Comparison of ENCODE assay signal across 11 cellular contexts in genomic region chr2:222878877-222879601, GRCh38. TPM values are rescaled to one million over a fixed set of nuclear protein-coding genes. Genes with fewer than 3 reads are reported as not detected.
DNase-seq lines count a peak whose midpoint lies in the region; ATAC-seq and TF ChIP-seq lines count a peak whose summit lies in the region.
"Had no signal": no experiment of that assay in that cellular context is flagged by ENCODE, and none has a peak within 500 bp of the region (broad histone marks: within the 10 kb centered on the region; RNA-seq: fewer than 3 reads in every experiment).

No MANE protein-coding gene starts in this region.

- intact Hi-C loops in Panc1 (cut with micrococcal nuclease; ENCODE audit: unreplicated experiment) = no loop called here
- intact Hi-C loops in head of caudate nucleus (cut with DNase I) = no loop called here

- H3K36me3 Mint-ChIP-seq in endodermal cell (ENCODE audit: low read depth) (peaks cover 6% of the 10 kb centered on the region), osteocyte (ENCODE audit: unreplicated experiment) (no peaks in the 10 kb centered on the region)
- peaks cover 10% of the 10 kb centered on the region for H3K36me3 Mint-ChIP-seq in effector memory CD8-positive, alpha-beta T cell (ENCODE audit: insufficient read depth)

- H4K20me1 ChIP-seq in GM23248 (ENCODE audit: insufficient read depth) = peaks cover 17% of the 10 kb centered on the region; the same call in 1 of the 2 replicates

- CTCF ChIA-PET in Panc1 (lab: Charles Lee) = no interaction called here

- peaks cover 10% of the 10 kb centered on the region for H3K9me3 Mint-ChIP-seq in endodermal cell
- no peaks in the 10 kb centered on the region for H3K9me3 Mint-ChIP-seq in osteocyte (ENCODE audit: unreplicated experiment)
- H3K9me3 Mint-ChIP-seq in effector memory CD8-positive, alpha-beta T cell = no peaks in the 10 kb centered on the region

- H3K36me3 ChIP-seq in GM23248 (ENCODE audit: low read depth) (no peaks in the 10 kb centered on the region), Panc1 (ENCODE audit: control insufficient read depth, insufficient read depth, low read length) (no peaks in the 10 kb centered on the region), endodermal cell (ENCODE audit: control insufficient read depth, insufficient read depth, low read length) (no peaks in the 10 kb centered on the region)
- H3K36me3 ChIP-seq: Peyer's patch had no signal

- H3K4me3 ChIP-seq in GM23248 = peak overlapping the region; percentile 16; the same call in 1 of the 2 replicates
- no peak overlapping the region for H3K4me3 ChIP-seq in Panc1 (ENCODE audit: low read depth in 2 of 2, low read length in 2 of 2)
- no peak overlapping the region for H3K4me3 ChIP-seq in endodermal cell (ENCODE audit: low read length)
- H3K4me3 ChIP-seq: body of pancreas, neural progenitor cell, Peyer's patch had no signal

- H3K27ac Mint-ChIP-seq in endodermal cell (peak overlapping the region; percentile 14), osteocyte (ENCODE audit: unreplicated experiment) (peak overlapping the region; percentile 76)
- H3K27ac Mint-ChIP-seq in effector memory CD8-positive, alpha-beta T cell = no peak overlapping the region
- H3K27ac Mint-ChIP-seq: neural progenitor cell had no signal

- 78% methylated on average over 10 of the region's 10 CpGs for WGBS in GM23248 (ENCODE audit: low coverage in 1 of 2, low lambda C conversion rate in 2 of 2, missing lambda C conversion rate in 2 of 2), 2 experiments
- WGBS in endodermal cell (ENCODE audit: insufficient coverage in 1 of 2, insufficient read length in 1 of 2), 2 experiments = 92 to 93% methylated on average over 5 to 9 of the region's 10 CpGs

- H3K9ac ChIP-seq in GM23248 = no peak overlapping the region
- no peak overlapping the region for H3K9ac ChIP-seq in endodermal cell (ENCODE audit: extremely low read depth, low read length, poor library complexity, severe bottlenecking)
- H3K9ac ChIP-seq: neural progenitor cell had no signal

- H3K27ac ChIP-seq in GM23248 (peak overlapping the region; percentile 26), Panc1 (ENCODE audit: low read length) (no peak overlapping the region), endodermal cell (ENCODE audit: low read depth, low read length) (no peak overlapping the region)
- H3K27ac ChIP-seq: neural progenitor cell, Peyer's patch had no signal

- peaks cover 12% of the 10 kb centered on the region for H3F3A ChIP-seq in GM23248 (ENCODE audit: insufficient read depth)

- H3K27me3 ChIP-seq in GM23248 (replicated peaks; ENCODE audit: insufficient read depth) (no peaks in the 10 kb centered on the region), Panc1 (ENCODE audit: control insufficient read depth, insufficient read depth, low read length) (no peaks in the 10 kb centered on the region), endodermal cell (ENCODE audit: control insufficient read depth, insufficient read depth, low read length, poor library complexity, severe bottlenecking) (no peaks in the 10 kb centered on the region)
- H3K27me3 ChIP-seq: body of pancreas, neural progenitor cell, Peyer's patch had no signal

- TF ChIP-seq CTCF in Panc1 (IDR thresholded peaks at IDR 0.05) (no peak), endodermal cell (conservative IDR thresholded peaks at IDR 0.05) (no peak), osteocyte (IDR thresholded peaks at IDR 0.05) (no peak)

- peaks cover 100% of the 10 kb centered on the region for H3K79me2 ChIP-seq in GM23248 (ENCODE audit: insufficient read depth)

- no peak overlapping the region for H3K4me3 Mint-ChIP-seq in endodermal cell
- H3K4me3 Mint-ChIP-seq in osteocyte (ENCODE audit: unreplicated experiment) = no peak overlapping the region
- H3K4me3 Mint-ChIP-seq in effector memory CD8-positive, alpha-beta T cell = no peak overlapping the region
- H3K4me3 Mint-ChIP-seq: neural progenitor cell had no signal

- H3K4me1 Mint-ChIP-seq in endodermal cell (peaks cover 26% of the 10 kb centered on the region), osteocyte (ENCODE audit: unreplicated experiment) (peaks cover 51% of the 10 kb centered on the region)
- peaks cover 28 to 44% of the 10 kb centered on the region in 2 donors for H3K4me1 Mint-ChIP-seq in effector memory CD8-positive, alpha-beta T cell (ENCODE audit: low read depth in 2 of 2)

- H3K4me1 ChIP-seq in GM23248 (ENCODE audit: insufficient read depth) (peaks cover 31% of the 10 kb centered on the region), Panc1 (ENCODE audit: control insufficient read depth, insufficient read depth, low read length) (peaks cover 25% of the 10 kb centered on the region), endodermal cell (ENCODE audit: control insufficient read depth, insufficient read depth, low read length) (peaks cover 4% of the 10 kb centered on the region)
- H3K4me1 ChIP-seq: Peyer's patch had no signal

- peak; percentile 84 for ATAC-seq in Panc1
- ATAC-seq in effector memory CD8-positive, alpha-beta T cell (replicated peaks) = no peak

- peak; percentile 83 for DNase-seq in GM23248
- DNase-seq in Panc1 (ENCODE audit: low read depth, low spot score) = no peak
- no peak for DNase-seq in endodermal cell
- no peak for DNase-seq in osteocyte (ENCODE audit: extremely low spot score, unreplicated experiment)
- DNase-seq in DMS 273 (lab: John Stamatoyannopoulos, UW; ENCODE audit: unreplicated experiment) = no peak
- no peak for DNase-seq in head of caudate nucleus
- no peak for DNase-seq in NCI-H187 treated with DMSO at 0.1 percent for 48 hours (lab: John Stamatoyannopoulos, UW)
- no peak for DNase-seq in effector memory CD8-positive, alpha-beta T cell
- DNase-seq: Peyer's patch had no signal

- H3K27me3 Mint-ChIP-seq in endodermal cell (ENCODE audit: insufficient read depth) (no peaks in the 10 kb centered on the region), osteocyte (ENCODE audit: unreplicated experiment) (no peaks in the 10 kb centered on the region)
- no peaks in the 10 kb centered on the region for H3K27me3 Mint-ChIP-seq in effector memory CD8-positive, alpha-beta T cell

- no peaks in the 10 kb centered on the region for H3K9me2 ChIP-seq in GM23248 (ENCODE audit: insufficient read depth)

- POLR2A ChIA-PET in Panc1 (lab: Charles Lee) = interaction anchor here (0.6 kb wide), 1 partner anchor 129 kb away, joined by 8 read pairs; no protein-coding TSS in a partner anchor

- no peaks in the 10 kb centered on the region for H3K9me3 ChIP-seq in GM23248 (ENCODE audit: low read depth)
- no peaks in the 10 kb centered on the region for H3K9me3 ChIP-seq in Panc1 (ENCODE audit: control insufficient read depth, insufficient read depth, low read depth, low read length)
- H3K9me3 ChIP-seq in endodermal cell (ENCODE audit: control insufficient read depth, low read length) = peaks cover 12% of the 10 kb centered on the region
- H3K9me3 ChIP-seq: body of pancreas, Peyer's patch had no signal

- in situ Hi-C loops in GM23248 (cut with MboI) = no loop called here
- in situ Hi-C loops in Panc1 (cut with HindIII; ENCODE audit: low pct_unique_long_range_greater_than_20kb, low sequenced_read_pairs) = no loop called here

- peak overlapping the region; percentile 62 for H3K4me2 ChIP-seq in GM23248 (ENCODE audit: unreplicated experiment)
- H3K4me2 ChIP-seq: neural progenitor cell had no signal

- BruUV-seq in Panc1 (replicated peaks; lab: Mats Ljungman, UMichigan) = no TSS peak

- no peak overlapping the region for H2AFZ ChIP-seq in GM23248
- H2AFZ ChIP-seq: neural progenitor cell had no signal

RNA-seq across cellular contexts. Expression of gene ACSL3, which starts 18.2 kb away (rescaled TPM):
- total RNA-seq in GM23248 (2014; rRNA removed; shearing (Covaris generic)) = 61.5 and 66.5 TPM in 2 replicates
- polyA plus RNA-seq in GM23248 (2016; fragmentation: Nextera tagmentation; extraction: Ambion mirVana) = 47.1 and 48.6 TPM in 2 replicates
- total RNA-seq in Panc1 (2021; ENCODE audit: unreplicated experiment) (85.2 TPM), endodermal cell (10 to 100 TPM; 65.2 to 65.7 TPM), osteocyte (129 and 131 TPM in 2 replicates)
- 38.7 TPM for polyA plus RNA-seq in Panc1 (2012; ENCODE audit: insufficient read length)
- polyA plus RNA-seq in endodermal cell (2013, experiment 1 of 2) = 73.4 TPM
- polyA plus RNA-seq in endodermal cell (2013, experiment 2 of 2) = 77.9 TPM

Comparison
In these comparisons a context has a peak if more than half of its experiments do, and no peak if none do; other contexts are left out.
1. H3K27ac Mint-ChIP-seq: peak in endodermal cell (single experiment) and osteocyte (single experiment); none in effector memory CD8-positive, alpha-beta T cell (0 of 2).